Comparison of ENCODE assay signal across 18 cellular contexts in genomic region chr4:130257271-130257670, GRCh38.
A peak's percentile ranks its signal among the peaks of the same experiment; 100 is the strongest.
DNase-seq lines count a peak whose midpoint lies in the region; ATAC-seq and TF ChIP-seq lines count a peak whose summit lies in the region.
"Had no signal": no experiment of that assay in that cellular context is flagged by ENCODE, and none has a peak within 500 bp of the region (broad histone marks: within the 10 kb centered on the region; RNA-seq: fewer than 3 reads in every experiment).

No MANE protein-coding gene starts in this region.

- H3K4me1 Mint-ChIP-seq in stimulated activated effector memory CD8-positive, alpha-beta T cell treated with anti-CD3 and anti-CD28 coated beads, Interleukin-12 subunit alpha, Interleukin-12 subunit beta, amount 100 ng/mL, for 72 hours: no peaks in the 10 kb centered on the region
- H3K4me1 Mint-ChIP-seq: activated naive CD4-positive, alpha-beta T cell treated with anti-CD3 and anti-CD28 coated beads, Interleukin-2, amount 50 U/mL, for 24 hours had no signal

- H3K4me3 Mint-ChIP-seq in stimulated activated effector memory CD8-positive, alpha-beta T cell treated with anti-CD3 and anti-CD28 coated beads, Interleukin-12 subunit alpha, Interleukin-12 subunit beta, amount 100 ng/mL, for 72 hours: no peak overlapping the region
- H3K4me3 Mint-ChIP-seq: activated naive CD4-positive, alpha-beta T cell treated with anti-CD3 and anti-CD28 coated beads, Interleukin-2, amount 50 U/mL, for 24 hours; natural killer cell treated with Interleukin-12 subunit alpha and Interleukin-12 subunit beta and Interleukin-15 and Interleukin-18, amount 100 ng/mL, for 72 hours had no signal

- H3K36me3 ChIP-seq in GM23248 (ENCODE audit: low read depth) (no peaks in the 10 kb centered on the region), fibroblast of lung (ENCODE audit: control insufficient read depth, insufficient read depth, low read length) (no peaks in the 10 kb centered on the region)
- H3K36me3 ChIP-seq: heart right ventricle had no signal

- H3K4me2 ChIP-seq in GM23248 (ENCODE audit: unreplicated experiment): no peak overlapping the region
- no peak overlapping the region for H3K4me2 ChIP-seq in fibroblast of lung (ENCODE audit: extremely low read depth, insufficient read depth, low read length)

- no peak overlapping the region for H2AFZ ChIP-seq in GM23248
- no peak overlapping the region for H2AFZ ChIP-seq in fibroblast of lung (ENCODE audit: low read length)

- H3K79me2 ChIP-seq in GM23248 (ENCODE audit: insufficient read depth) (no peaks in the 10 kb centered on the region), fibroblast of lung (ENCODE audit: control insufficient read depth, insufficient read depth, low read length) (no peaks in the 10 kb centered on the region)

- ATAC-seq in stimulated activated effector memory CD8-positive, alpha-beta T cell treated with anti-CD3 and anti-CD28 coated beads, Interleukin-12 subunit alpha, Interleukin-12 subunit beta, amount 100 ng/mL, for 72 hours: no peak
- ATAC-seq: heart right ventricle; left ventricle myocardium superior; natural killer cell treated with Interleukin-12 subunit alpha and Interleukin-12 subunit beta and Interleukin-15 and Interleukin-18, amount 100 ng/mL, for 72 hours had no signal

- H3F3A ChIP-seq in GM23248 (ENCODE audit: insufficient read depth): no peaks in the 10 kb centered on the region

- H3K27ac ChIP-seq in GM23248 (no peak overlapping the region), fibroblast of lung (ENCODE audit: insufficient read depth, low read length) (no peak overlapping the region)
- H3K27ac ChIP-seq: heart right ventricle, skin epidermis, VCaP had no signal

- no peak overlapping the region for H3K4me3 ChIP-seq in GM23248
- H3K4me3 ChIP-seq in fibroblast of lung (replicated peaks in 1 of 4; ENCODE audit: control extremely low read depth in 1 of 4, insufficient read depth in 1 of 4, low read depth in 3 of 4, low read length in 4 of 4): no peak overlapping the region
- H3K4me3 ChIP-seq in retinal pigment epithelial cell (ENCODE audit: low read length): no peak overlapping the region
- H3K4me3 ChIP-seq: heart right ventricle, skin epidermis had no signal

- H3K27me3 ChIP-seq in GM23248 (replicated peaks; ENCODE audit: insufficient read depth): no peaks in the 10 kb centered on the region
- no peaks in the 10 kb centered on the region for H3K27me3 ChIP-seq in fibroblast of lung (ENCODE audit: control insufficient read depth, insufficient read depth, low read length)
- H3K27me3 ChIP-seq: heart right ventricle had no signal

- H3K9me3 Mint-ChIP-seq in stimulated activated effector memory CD8-positive, alpha-beta T cell treated with anti-CD3 and anti-CD28 coated beads, Interleukin-12 subunit alpha, Interleukin-12 subunit beta, amount 100 ng/mL, for 72 hours: peaks cover 2% of the 10 kb centered on the region
- H3K9me3 Mint-ChIP-seq: activated naive CD4-positive, alpha-beta T cell treated with anti-CD3 and anti-CD28 coated beads, Interleukin-2, amount 50 U/mL, for 24 hours had no signal

- TF ChIP-seq CTCF in fibroblast of lung (conservative IDR thresholded peaks at IDR 0.05 in 1 of 2, IDR thresholded peaks at IDR 0.05 in 1 of 2; ENCODE audit: low read depth in 1 of 2, low read length in 2 of 2): no peak
- TF ChIP-seq CTCF in retinal pigment epithelial cell (conservative IDR thresholded peaks at IDR 0.05; ENCODE audit: low read depth, low read length): peak; percentile 8

- no peak overlapping the region for H3K27ac Mint-ChIP-seq in stimulated activated effector memory CD8-positive, alpha-beta T cell treated with anti-CD3 and anti-CD28 coated beads, Interleukin-12 subunit alpha, Interleukin-12 subunit beta, amount 100 ng/mL, for 72 hours
- H3K27ac Mint-ChIP-seq: activated naive CD4-positive, alpha-beta T cell treated with anti-CD3 and anti-CD28 coated beads, Interleukin-2, amount 50 U/mL, for 24 hours; natural killer cell treated with Interleukin-12 subunit alpha and Interleukin-12 subunit beta and Interleukin-15 and Interleukin-18, amount 100 ng/mL, for 72 hours had no signal

- H4K20me1 ChIP-seq in GM23248 (ENCODE audit: insufficient read depth) (no peaks in the 10 kb centered on the region), fibroblast of lung (ENCODE audit: control insufficient read depth, extremely low read depth, insufficient read depth, low read length) (no peaks in the 10 kb centered on the region)

- peak; percentile 10 for DNase-seq in GM23248
- DNase-seq in T1000 (lab: John Stamatoyannopoulos, UW): peak; percentile 2
- DNase-seq in fibroblast of lung (ENCODE audit: low read depth in 2 of 2): peak; percentile 18 to 85
- DNase-seq in retinal pigment epithelial cell (ENCODE audit: low read depth): peak; percentile 34
- DNase-seq in occipital lobe (lab: John Stamatoyannopoulos, UW): no peak
- DNase-seq in activated CD8-positive, alpha-beta memory T cell treated with anti-CD3 and anti-CD28 coated beads, Interleukin-2, amount 50 U/mL, for 4 hours: no peak
- no peak for DNase-seq in stimulated activated effector memory CD8-positive, alpha-beta T cell treated with anti-CD3 and anti-CD28 coated beads, Interleukin-12 subunit alpha, Interleukin-12 subunit beta, amount 100 ng/mL, for 72 hours (ENCODE audit: low spot score in 2 of 2)
- DNase-seq in central memory CD4-positive, alpha-beta T cell: no peak
- DNase-seq: dermis blood vessel endothelial cell, heart right ventricle, left ventricle myocardium superior, NCI-H187, NCI-H774, SIG-M5 had no signal

- no peak overlapping the region for H3K9ac ChIP-seq in GM23248
- no peak overlapping the region for H3K9ac ChIP-seq in fibroblast of lung (ENCODE audit: insufficient read depth, low read length)

- in situ Hi-C loops in GM23248 (cut with MboI): no loop called here

- H3K9me3 ChIP-seq in GM23248 (ENCODE audit: low read depth): no peaks in the 10 kb centered on the region
- no peaks in the 10 kb centered on the region for H3K9me3 ChIP-seq in fibroblast of lung (ENCODE audit: control insufficient read depth, insufficient read depth, low read depth, low read length)
- H3K9me3 ChIP-seq: heart right ventricle had no signal

- no peaks in the 10 kb centered on the region for H3K36me3 Mint-ChIP-seq in stimulated activated effector memory CD8-positive, alpha-beta T cell treated with anti-CD3 and anti-CD28 coated beads, Interleukin-12 subunit alpha, Interleukin-12 subunit beta, amount 100 ng/mL, for 72 hours
- H3K36me3 Mint-ChIP-seq: activated naive CD4-positive, alpha-beta T cell treated with anti-CD3 and anti-CD28 coated beads, Interleukin-2, amount 50 U/mL, for 24 hours; natural killer cell treated with Interleukin-12 subunit alpha and Interleukin-12 subunit beta and Interleukin-15 and Interleukin-18, amount 100 ng/mL, for 72 hours had no signal

- WGBS in GM23248 (ENCODE audit: low coverage in 1 of 2, low lambda C conversion rate in 2 of 2, missing lambda C conversion rate in 2 of 2), 2 experiments: 4 to 6% methylated on average over 2 of the region's 2 CpGs

- H3K4me1 ChIP-seq in GM23248 (ENCODE audit: insufficient read depth) (no peaks in the 10 kb centered on the region), fibroblast of lung (ENCODE audit: control insufficient read depth, extremely low read depth, insufficient read depth, low read length) (no peaks in the 10 kb centered on the region)
- H3K4me1 ChIP-seq: heart right ventricle had no signal

- H3K9me2 ChIP-seq in GM23248 (ENCODE audit: insufficient read depth): no peaks in the 10 kb centered on the region

Comparison
In these comparisons a context has a peak if more than half of its experiments do, and no peak if none do; other contexts are left out.
1. DNase-seq: peak in GM23248 (single experiment), T1000 (single experiment), fibroblast of lung (2 of 2) and retinal pigment epithelial cell (single experiment); none in occipital lobe (single experiment), activated CD8-positive, alpha-beta memory T cell treated with anti-CD3 and anti-CD28 coated beads, Interleukin-2, amount 50 U/mL, for 4 hours (single experiment), stimulated activated effector memory CD8-positive, alpha-beta T cell treated with anti-CD3 and anti-CD28 coated beads, Interleukin-12 subunit alpha, Interleukin-12 subunit beta, amount 100 ng/mL, for 72 hours (0 of 2) and central memory CD4-positive, alpha-beta T cell (single experiment).